In the genomic region with DNA sequence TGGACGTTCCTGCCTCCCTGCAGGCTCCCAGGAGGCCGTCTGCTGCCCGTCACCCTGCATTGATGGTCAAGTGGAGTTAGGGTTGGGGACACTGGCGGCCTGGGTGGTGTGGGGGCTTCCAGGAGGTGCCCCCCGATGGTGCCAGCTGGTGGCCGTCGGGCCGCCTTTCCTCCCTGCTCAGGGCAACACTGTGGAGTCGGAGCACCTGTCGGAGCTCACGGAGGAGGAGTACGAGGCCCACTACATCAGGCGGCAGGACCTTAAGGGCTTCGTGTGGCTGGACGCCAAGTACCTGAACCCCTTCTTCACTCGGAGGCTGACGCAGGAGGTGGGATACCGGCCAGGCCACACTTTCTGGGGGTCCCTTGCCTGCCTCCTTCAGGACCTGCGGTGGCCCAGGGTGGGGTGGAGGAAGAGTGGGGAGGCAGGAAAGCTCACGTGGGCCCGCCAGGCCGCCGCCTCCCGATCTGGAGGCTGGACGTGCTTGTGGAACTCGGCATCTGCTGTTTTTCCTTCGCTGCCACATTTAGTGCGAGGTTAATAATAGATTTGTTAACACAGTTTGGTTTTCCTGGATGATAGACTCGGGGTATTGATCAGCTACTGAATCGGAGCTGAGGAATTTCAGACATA, we compare ENCODE assay signal across 15 cellular contexts. TPM values are rescaled to one million over a fixed set of nuclear protein-coding genes. Genes with fewer than 3 reads are reported as not detected.
A peak's percentile ranks its signal among the peaks of the same experiment; 100 is the strongest.
DNase-seq lines count a peak whose midpoint lies in the region; ATAC-seq and TF ChIP-seq lines count a peak whose summit lies in the region.
"Had no signal": no experiment of that assay in that cellular context is flagged by ENCODE, and none has a peak within 500 bp of the region (broad histone marks: within the 10 kb centered on the region; RNA-seq: fewer than 3 reads in every experiment).

No MANE protein-coding gene starts in this region.

- no peak overlapping the region for H2BK5ac ChIP-seq in mesendoderm (ENCODE audit: low read length)

- no peaks in the 10 kb centered on the region for H3K79me2 ChIP-seq in mesendoderm (ENCODE audit: control insufficient read depth, insufficient read depth, low read length)

- TF ChIP-seq POLR2A in gastrocnemius medialis (IDR thresholded peaks at IDR 0.05): no peak

- no peaks in the 10 kb centered on the region for H3K9me3 Mint-ChIP-seq in activated CD4-positive, alpha-beta memory T cell treated with anti-CD3 and anti-CD28 coated beads, Interleukin-2, amount 10 ng/mL, durations not matched to agents 7 days and 5 days
- H3K9me3 Mint-ChIP-seq: immature natural killer cell had no signal

- WGBS in right cardiac atrium: 75% methylated on average over 30 of the region's 30 CpGs
- no CpG with 5 or more reads among the region's 30 CpGs for WGBS in mesendoderm (ENCODE audit: extremely low coverage, insufficient coverage, low lambda C conversion rate)

- H3K4me1 Mint-ChIP-seq in T-helper 17 cell: peaks cover 17% of the 10 kb centered on the region
- H3K4me1 Mint-ChIP-seq in activated CD4-positive, alpha-beta memory T cell treated with anti-CD3 and anti-CD28 coated beads, Interleukin-2, amount 10 ng/mL, durations not matched to agents 7 days and 5 days: peaks cover 6% of the 10 kb centered on the region

- no peaks in the 10 kb centered on the region for H3K27me3 ChIP-seq in right cardiac atrium (ENCODE audit: control insufficient read depth, insufficient read depth)
- no peaks in the 10 kb centered on the region for H3K27me3 ChIP-seq in gastrocnemius medialis
- H3K27me3 ChIP-seq in mesendoderm (ENCODE audit: insufficient read depth, low read length, poor library complexity): no peaks in the 10 kb centered on the region

- no peak overlapping the region for H3K23ac ChIP-seq in mesendoderm (ENCODE audit: low read length)

- H3K9ac ChIP-seq in mesendoderm (ENCODE audit: low read length): no peak overlapping the region

- peak overlapping the region; percentile 9 for H3K27ac ChIP-seq in right cardiac atrium (ENCODE audit: low read length)
- H3K27ac ChIP-seq in gastrocnemius medialis: peak overlapping the region; percentile 49 to 72 (median 67)
- H3K27ac ChIP-seq in mesendoderm (ENCODE audit: low read depth, low read length): no peak overlapping the region

- no peak overlapping the region for H3K18ac ChIP-seq in mesendoderm (ENCODE audit: low read length)

- intact Hi-C loops in right cardiac atrium (cut with DNase I): loop anchor here in 1 of 4 donors (5.0 kb wide), 1 partner anchor 274 kb away; no protein-coding TSS in a partner anchor
- intact Hi-C loops in gastrocnemius medialis (cut with DNase I; ENCODE audit: low total_unique reads): no loop called here

- H3K27me3 Mint-ChIP-seq in T-helper 17 cell: no peaks in the 10 kb centered on the region
- H3K27me3 Mint-ChIP-seq in activated CD4-positive, alpha-beta memory T cell treated with anti-CD3 and anti-CD28 coated beads, Interleukin-2, amount 10 ng/mL, durations not matched to agents 7 days and 5 days: no peaks in the 10 kb centered on the region

- H4K5ac ChIP-seq in mesendoderm (ENCODE audit: low read length): no peak overlapping the region

- no peak for TF ChIP-seq CTCF in gastrocnemius medialis (IDR thresholded peaks at IDR 0.05 in 4 of 5, conservative IDR thresholded peaks at IDR 0.05 in 1 of 5)

- no peak overlapping the region for H3K4me2 ChIP-seq in mesendoderm (ENCODE audit: low read length)

- H3K36me3 ChIP-seq in gastrocnemius medialis (peaks cover 0 to 38% of the 10 kb centered on the region in 2 donors), mesendoderm (ENCODE audit: control insufficient read depth, insufficient read depth, low read length) (no peaks in the 10 kb centered on the region)

- H4K8ac ChIP-seq in mesendoderm (ENCODE audit: low read depth, low read length): no peak overlapping the region

- no peak overlapping the region for H2BK15ac ChIP-seq in mesendoderm (replicated peaks; ENCODE audit: low read depth)

- ATAC-seq in T-helper 17 cell: no peak
- ATAC-seq in right cardiac atrium: no peak
- peak in 1 of 2 donors; percentile 5 for ATAC-seq in gastrocnemius medialis
- no peak for ATAC-seq in HG03175 (IDR thresholded peaks at IDR 0.05; ENCODE audit: unreplicated experiment)

- no peak overlapping the region for H3K4ac ChIP-seq in mesendoderm (ENCODE audit: low read depth, low read length)

- in situ Hi-C loops in gastrocnemius medialis (cut with MboI; ENCODE audit: low sequenced_read_pairs in 4 of 4): no loop called here

- POLR2A ChIA-PET in activated CD4-positive, alpha-beta memory T cell treated with anti-CD3 and anti-CD28 coated beads, Interleukin-2, amount 10 ng/mL, durations not matched to agents 7 days and 5 days (lab: Charles Lee): interaction anchor here (1.2 kb wide), 1 partner anchor 277 kb away, joined by 4 read pairs; no protein-coding TSS in a partner anchor

- H3K27ac Mint-ChIP-seq in T-helper 17 cell: peak overlapping the region; percentile 68
- H3K27ac Mint-ChIP-seq in activated CD4-positive, alpha-beta memory T cell treated with anti-CD3 and anti-CD28 coated beads, Interleukin-2, amount 10 ng/mL, durations not matched to agents 7 days and 5 days: no peak overlapping the region

- peaks cover 5% of the 10 kb centered on the region for H3K36me3 Mint-ChIP-seq in T-helper 17 cell (ENCODE audit: low read depth)
- peaks cover 54% of the 10 kb centered on the region for H3K36me3 Mint-ChIP-seq in activated CD4-positive, alpha-beta memory T cell treated with anti-CD3 and anti-CD28 coated beads, Interleukin-2, amount 10 ng/mL, durations not matched to agents 7 days and 5 days (ENCODE audit: low read depth)

- CTCF ChIA-PET in activated CD4-positive, alpha-beta memory T cell treated with anti-CD3 and anti-CD28 coated beads, Interleukin-2, amount 10 ng/mL, durations not matched to agents 7 days and 5 days (lab: Charles Lee): interaction anchor here (0.6 to 3.8 kb wide), 8 partner anchors 9 to 280 kb away, joined by 3 to 16 read pairs (median 4); a partner anchor contains a TSS

- H3K79me1 ChIP-seq in mesendoderm (ENCODE audit: low read length): no peaks in the 10 kb centered on the region

- H3K4me3 Mint-ChIP-seq in T-helper 17 cell: peak overlapping the region; percentile 31
- H3K4me3 Mint-ChIP-seq in activated CD4-positive, alpha-beta memory T cell treated with anti-CD3 and anti-CD28 coated beads, Interleukin-2, amount 10 ng/mL, durations not matched to agents 7 days and 5 days: no peak overlapping the region
- H3K4me3 Mint-ChIP-seq: immature natural killer cell had no signal

- no peak overlapping the region for H2BK120ac ChIP-seq in mesendoderm (ENCODE audit: low read depth, low read length)

- H3K9me3 ChIP-seq in T-helper 17 cell (ENCODE audit: control insufficient read depth, low read length, poor library complexity, severe bottlenecking) (no peaks in the 10 kb centered on the region), right cardiac atrium (ENCODE audit: control insufficient read depth, low read length) (no peaks in the 10 kb centered on the region), gastrocnemius medialis (no peaks in the 10 kb centered on the region)

- DNase-seq in Ammon's horn (ENCODE audit: low spot score) (peak; percentile 57), T-helper 17 cell (no peak), right cardiac atrium (peak in 2 of 3 donors; percentile 51 to 63), gastrocnemius medialis (no peak), mesenteric fat pad (ENCODE audit: low spot score) (no peak), mesendoderm (no peak)
- DNase-seq in activated CD4-positive, alpha-beta memory T cell treated with anti-CD3 and anti-CD28 coated beads, Interleukin-2, amount 10 ng/mL, durations not matched to agents 7 days and 5 days: no peak
- DNase-seq: activated CD4-positive, alpha-beta T cell treated with anti-CD3 and anti-CD28 coated beads, Interleukin-2, amount 50 U/mL, for 48 hours; activated naive CD4-positive, alpha-beta T cell; cortex of kidney; DMS 273 treated with DMSO at 0.1 percent for 48 hours; immature natural killer cell; NCI-H526; T1000 had no signal

- H3K4me3 ChIP-seq in right cardiac atrium (ENCODE audit: low read length) (no peak overlapping the region), gastrocnemius medialis (no peak overlapping the region), mesendoderm (ENCODE audit: low read length) (no peak overlapping the region)

- H3K4me1 ChIP-seq in right cardiac atrium (ENCODE audit: control insufficient read depth, insufficient read depth, low read length) (peaks cover 4% of the 10 kb centered on the region), gastrocnemius medialis (peaks cover 11% of the 10 kb centered on the region in 2 donors), mesendoderm (ENCODE audit: control insufficient read depth, low read depth, low read length) (peaks cover 10% of the 10 kb centered on the region)

- no peak overlapping the region for H3K56ac ChIP-seq in mesendoderm (ENCODE audit: low read length)

- no peak overlapping the region for H2AK5ac ChIP-seq in mesendoderm (ENCODE audit: low read length)

RNA-seq across cellular contexts. Expression of a gene that starts 28.6 kb away (rescaled TPM):
- total RNA-seq in T-helper 17 cell (10 to 100 TPM; 23.5 to 24.9 TPM), right cardiac atrium (1 to 10 TPM; 6.4 to 8.2 (median 7.1) TPM), gastrocnemius medialis (10 to 100 TPM in 2 of 4 donors, 1 to 10 TPM in 2; 7.7 to 10.7 (median 9.7) TPM), mesenteric fat pad (4.9 TPM)
- 5.5 TPM for polyA plus RNA-seq in right cardiac atrium
- total RNA-seq in activated CD4-positive, alpha-beta memory T cell treated with anti-CD3 and anti-CD28 coated beads, Interleukin-2, amount 10 ng/mL, durations not matched to agents 7 days and 5 days: 1 to 10 TPM; 8.4 to 9.0 TPM
- 10.0 TPM for polyA plus RNA-seq in mesendoderm (2013, experiment 1 of 2)
- polyA plus RNA-seq in mesendoderm (2013, experiment 2 of 2): 9.6 TPM

RNA-seq across cellular contexts. Expression of a gene that starts 49.5 kb away (rescaled TPM):
- total RNA-seq in T-helper 17 cell (100 to 1,000 TPM; 104 to 111 TPM), right cardiac atrium (10 to 100 TPM; 44.0 to 50.0 (median 47.1) TPM), gastrocnemius medialis (100 to 1,000 TPM; 133 to 216 (median 172) TPM), mesenteric fat pad (59.9 TPM)
- 42.8 TPM for polyA plus RNA-seq in right cardiac atrium
- 10 to 100 TPM; 66.4 to 76.4 TPM for total RNA-seq in activated CD4-positive, alpha-beta memory T cell treated with anti-CD3 and anti-CD28 coated beads, Interleukin-2, amount 10 ng/mL, durations not matched to agents 7 days and 5 days
- 60.4 TPM for polyA plus RNA-seq in mesendoderm (2013, experiment 1 of 2)
- 60.4 TPM for polyA plus RNA-seq in mesendoderm (2013, experiment 2 of 2)

Comparison
In these comparisons a context has a peak if more than half of its experiments do, and no peak if none do; other contexts are left out.
1. DNase-seq: peak in Ammon's horn (single experiment) and right cardiac atrium (2 of 3); none in T-helper 17 cell (0 of 3), gastrocnemius medialis (0 of 2), mesenteric fat pad (single experiment), activated CD4-positive, alpha-beta memory T cell treated with anti-CD3 and anti-CD28 coated beads, Interleukin-2, amount 10 ng/mL, durations not matched to agents 7 days and 5 days (single experiment) and mesendoderm (single experiment).